ENCODE assay signal across 9 cellular contexts in the genomic region with DNA sequence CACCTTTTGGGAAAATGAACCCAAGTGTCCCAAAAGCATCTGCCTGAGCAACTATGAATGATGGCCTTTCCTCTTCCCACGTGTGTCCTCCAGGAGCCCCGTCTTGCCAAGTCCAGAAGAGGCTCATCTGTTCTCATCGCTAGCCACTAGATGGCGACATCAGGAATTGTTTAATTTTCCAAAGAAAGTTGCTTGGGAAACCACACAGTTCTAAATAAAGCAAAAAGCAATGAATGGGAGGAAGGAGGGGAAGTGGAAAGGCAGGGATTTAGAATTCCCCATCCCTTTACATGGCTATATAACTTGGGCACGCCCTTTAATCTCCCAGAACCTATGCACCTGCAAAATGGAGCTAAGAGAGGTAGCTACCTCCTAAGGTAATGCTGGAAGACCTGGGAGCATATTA. TPM values are rescaled to one million over a fixed set of nuclear protein-coding genes. Genes with fewer than 3 reads are reported as not detected.
A peak's percentile ranks its signal among the peaks of the same experiment; 100 is the strongest.
DNase-seq lines count a peak whose midpoint lies in the region; ATAC-seq and TF ChIP-seq lines count a peak whose summit lies in the region.
"Had no signal": no experiment of that assay in that cellular context is flagged by ENCODE, and none has a peak within 500 bp of the region (broad histone marks: within the 10 kb centered on the region; RNA-seq: fewer than 3 reads in every experiment).

No MANE protein-coding gene starts in this region.

- DNase-seq in AG20443 (ENCODE audit: low spot score): peak; percentile 91
- peak; percentile 55 for DNase-seq in GM10266 (ENCODE audit: extremely low spot score)
- peak; percentile 21 for DNase-seq in NCI-H2107 treated with DMSO at 0.1 percent for 48 hours (lab: John Stamatoyannopoulos, UW; ENCODE audit: unreplicated experiment)
- peak; percentile 14 for DNase-seq in activated CD4-positive, alpha-beta T cell treated with anti-CD3 and anti-CD28 coated beads, Interleukin-2, amount 50 U/mL, for 1 hour
- DNase-seq in head of caudate nucleus: peak in 31 of 42 donors; percentile 18 to 78 (median 50)
- peak; percentile 85 for DNase-seq in renal cortical epithelial cell (ENCODE audit: low read depth)
- DNase-seq in effector CD4-positive, alpha-beta T cell: no peak
- DNase-seq: naive B cell had no signal

- ATAC-seq in HG03378 (IDR thresholded peaks at IDR 0.05; ENCODE audit: unreplicated experiment): no peak

- TF ChIP-seq CTCF in GM10266 (IDR thresholded peaks at IDR 0.05; ENCODE audit: control insufficient read depth, insufficient read depth, low read depth, missing control alignments): peak; percentile 72

- intact Hi-C loops in head of caudate nucleus (cut with DNase I): no loop called here

RNA-seq across cellular contexts. Expression of a gene that starts 9.0 kb away (rescaled TPM):
- 0.65 and 0.87 TPM in 2 replicates for total RNA-seq in renal cortical epithelial cell
